1 cellular context compared by ENCODE assay signal in the genomic region with DNA sequence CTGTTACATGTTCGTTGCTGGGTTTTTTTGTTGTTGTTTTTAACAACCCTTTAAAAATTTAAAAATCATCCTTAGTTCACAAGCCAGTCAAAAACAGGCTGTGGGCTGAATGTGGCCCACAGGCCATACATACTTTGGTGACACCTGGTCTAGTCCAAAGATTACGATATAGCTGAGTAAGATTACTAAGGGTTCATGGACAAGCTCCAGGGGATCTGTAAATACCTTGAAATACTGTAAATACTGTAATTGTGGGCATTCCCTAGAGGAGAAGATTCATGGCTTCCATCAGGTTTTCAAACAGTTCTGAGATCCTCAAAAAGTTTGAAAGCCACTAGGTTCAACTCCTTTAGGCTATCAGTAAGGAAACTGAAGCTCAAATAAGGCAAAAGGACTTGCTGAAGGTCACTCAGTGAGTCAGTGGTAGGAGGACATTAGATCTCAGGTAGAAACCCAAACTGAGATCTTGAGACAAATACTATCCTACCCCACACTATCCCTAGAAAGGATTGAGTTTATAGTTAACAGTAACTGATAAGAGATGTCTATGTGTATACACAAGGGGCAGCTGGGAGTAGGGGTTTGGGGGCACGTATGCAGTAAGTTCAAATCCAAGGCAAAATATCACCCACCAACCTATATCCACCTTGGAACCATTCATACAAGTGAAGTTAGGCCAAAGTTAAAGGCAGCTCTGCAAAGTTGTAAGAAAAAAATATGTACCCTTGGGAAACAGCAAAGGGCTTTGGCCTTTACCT.
TF ChIP-seq lines count a peak whose summit lies in the region.

No MANE protein-coding gene starts in this region.

TF ChIP-seq in HepG2, 621 proteins besides CTCF, POLR2A, EP300 and RAD21 (continues in another document):
- 0 out of 2 replicates have a peak, but pooled peaks have one; percentile 24 for TF ChIP-seq ZFY (CRISPR knock-in tag; IDR thresholded peaks at IDR 0.05)
- no peak for TF ChIP-seq CREB1 (IDR thresholded peaks at IDR 0.05)
- 0 out of 2 replicates have a peak, but pooled peaks have one; percentile 55 for TF ChIP-seq CREB1 (CRISPR knock-in tag; IDR thresholded peaks at IDR 0.05)
- TF ChIP-seq ZNF484 (CRISPR knock-in tag; IDR thresholded peaks at IDR 0.05; ENCODE audit: borderline replicate concordance, low read depth) = no peak
- TF ChIP-seq SMC3 (IDR thresholded peaks at IDR 0.05; ENCODE audit: low read length) = no peak
- no peak for TF ChIP-seq ZNF850 (CRISPR knock-in tag; conservative IDR thresholded peaks at IDR 0.05)
- TF ChIP-seq MED1 (CRISPR knock-in tag; IDR thresholded peaks at IDR 0.05) = peak; percentile 63
- TF ChIP-seq MXI1 (IDR thresholded peaks at IDR 0.05; ENCODE audit: borderline replicate concordance, low read depth, low read length) = no peak
- TF ChIP-seq MIXL1 (CRISPR knock-in tag; IDR thresholded peaks at IDR 0.05) = peak; percentile 15; the same call in 1 of the 2 replicates
- TF ChIP-seq ZNF20 (CRISPR knock-in tag; IDR thresholded peaks at IDR 0.05) = no peak
- TF ChIP-seq ZNF619 (CRISPR knock-in tag; IDR thresholded peaks at IDR 0.05) = no peak
- TF ChIP-seq NAIF1 (CRISPR knock-in tag; IDR thresholded peaks at IDR 0.05; ENCODE audit: borderline replicate concordance) = no peak
- TF ChIP-seq TBX3 (IDR thresholded peaks at IDR 0.05; ENCODE audit: borderline replicate concordance) = 0 out of 2 replicates have a peak, but pooled peaks have one; percentile 15
- no peak for TF ChIP-seq KDM3A (CRISPR knock-in tag; IDR thresholded peaks at IDR 0.05; ENCODE audit: low read depth)
- no peak for TF ChIP-seq NCOA1 (CRISPR knock-in tag; IDR thresholded peaks at IDR 0.05)
- TF ChIP-seq ZNF326 (CRISPR knock-in tag; IDR thresholded peaks at IDR 0.05; ENCODE audit: borderline replicate concordance) = no peak
- TF ChIP-seq SIN3A (IDR thresholded peaks at IDR 0.05; ENCODE audit: borderline replicate concordance, low read depth, low read length) = no peak
- TF ChIP-seq ZNF776 (CRISPR knock-in tag; IDR thresholded peaks at IDR 0.05) = no peak
- no peak for TF ChIP-seq HHEX (CRISPR knock-in tag; IDR thresholded peaks at IDR 0.05)
- no peak for TF ChIP-seq SRSF9 (IDR thresholded peaks at IDR 0.05; ENCODE audit: borderline replicate concordance, insufficient read depth, low read depth, low read length, poor library complexity, severe bottlenecking)
- peak; percentile 68 for TF ChIP-seq ELF3 (CRISPR knock-in tag; IDR thresholded peaks at IDR 0.05)
- TF ChIP-seq NFKBIZ (CRISPR knock-in tag; IDR thresholded peaks at IDR 0.05) = no peak
- TF ChIP-seq RFXANK (CRISPR knock-in tag; IDR thresholded peaks at IDR 0.05) = no peak
- TF ChIP-seq NFE2 (CRISPR knock-in tag; IDR thresholded peaks at IDR 0.05) = no peak
- no peak for TF ChIP-seq HES4 (CRISPR knock-in tag; IDR thresholded peaks at IDR 0.05; ENCODE audit: borderline replicate concordance)
- TF ChIP-seq ZNF180 (CRISPR knock-in tag; IDR thresholded peaks at IDR 0.05; ENCODE audit: borderline replicate concordance, low read depth) = no peak
- no peak for TF ChIP-seq ZNF672 (CRISPR knock-in tag; IDR thresholded peaks at IDR 0.05)
- peak; percentile 43 for TF ChIP-seq CEBPG (CRISPR knock-in tag; IDR thresholded peaks at IDR 0.05)
- peak; percentile 13; the same call in 1 of the 2 replicates for TF ChIP-seq GATAD1 (CRISPR knock-in tag; IDR thresholded peaks at IDR 0.05)
- no peak for TF ChIP-seq HOXA3 (CRISPR knock-in tag; IDR thresholded peaks at IDR 0.05)
- TF ChIP-seq FOXA3 (CRISPR knock-in tag; IDR thresholded peaks at IDR 0.05) = peak; percentile 72
- TF ChIP-seq ZNF10 (CRISPR knock-in tag; IDR thresholded peaks at IDR 0.05; ENCODE audit: borderline replicate concordance, low read depth) = no peak
- TF ChIP-seq, protein P1, sequence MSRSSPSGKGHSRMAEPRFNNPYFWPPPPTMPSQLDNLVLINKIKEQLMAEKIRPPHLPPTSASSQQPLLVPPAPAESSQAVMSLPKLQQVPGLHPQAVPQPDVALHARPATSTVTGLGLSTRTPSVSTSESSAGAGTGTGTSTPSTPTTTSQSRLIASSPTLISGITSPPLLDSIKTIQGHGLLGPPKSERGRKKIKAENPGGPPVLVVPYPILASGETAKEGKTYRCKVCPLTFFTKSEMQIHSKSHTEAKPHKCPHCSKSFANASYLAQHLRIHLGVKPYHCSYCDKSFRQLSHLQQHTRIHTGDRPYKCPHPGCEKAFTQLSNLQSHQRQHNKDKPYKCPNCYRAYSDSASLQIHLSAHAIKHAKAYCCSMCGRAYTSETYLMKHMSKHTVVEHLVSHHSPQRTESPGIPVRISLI (CRISPR knock-in tag; IDR thresholded peaks at IDR 0.05; ENCODE audit: borderline replicate concordance) = no peak
- no peak for TF ChIP-seq ADNP (CRISPR knock-in tag; IDR thresholded peaks at IDR 0.05)
- no peak for TF ChIP-seq PHF5A (CRISPR knock-in tag; IDR thresholded peaks at IDR 0.05; ENCODE audit: low read depth, unreplicated experiment)
- TF ChIP-seq ZNF558 (CRISPR knock-in tag; IDR thresholded peaks at IDR 0.05; ENCODE audit: borderline replicate concordance) = no peak
- TF ChIP-seq ZNF660 (CRISPR knock-in tag; IDR thresholded peaks at IDR 0.05; ENCODE audit: borderline replicate concordance, low read depth) = no peak
- no peak for TF ChIP-seq RFX3 (CRISPR knock-in tag; IDR thresholded peaks at IDR 0.05)
- TF ChIP-seq ZNF496 (CRISPR knock-in tag; IDR thresholded peaks at IDR 0.05; ENCODE audit: insufficient replicate concordance) = no peak
- TF ChIP-seq MTF1 (CRISPR knock-in tag; IDR thresholded peaks at IDR 0.05) = no peak
- no peak for TF ChIP-seq TEAD2 (CRISPR knock-in tag; IDR thresholded peaks at IDR 0.05)
- TF ChIP-seq ZNF510 (CRISPR knock-in tag; IDR thresholded peaks at IDR 0.05; ENCODE audit: low read depth) = no peak
- no peak for TF ChIP-seq PTBP1 (IDR thresholded peaks at IDR 0.05; ENCODE audit: low read depth, low read length, poor library complexity, severe bottlenecking)
- TF ChIP-seq SOX13 (IDR thresholded peaks at IDR 0.05) = no peak
- peak in 1 of 2 experiments; percentile 53; a peak in 1 of 4 replicates for TF ChIP-seq SOX13 (CRISPR knock-in tag; conservative IDR thresholded peaks at IDR 0.05 in 1 of 2, IDR thresholded peaks at IDR 0.05 in 1 of 2)
- TF ChIP-seq NFIC (IDR thresholded peaks at IDR 0.05; ENCODE audit: low read length) = peak; percentile 63; the same call in 1 of the 2 replicates
- TF ChIP-seq, protein P2, sequence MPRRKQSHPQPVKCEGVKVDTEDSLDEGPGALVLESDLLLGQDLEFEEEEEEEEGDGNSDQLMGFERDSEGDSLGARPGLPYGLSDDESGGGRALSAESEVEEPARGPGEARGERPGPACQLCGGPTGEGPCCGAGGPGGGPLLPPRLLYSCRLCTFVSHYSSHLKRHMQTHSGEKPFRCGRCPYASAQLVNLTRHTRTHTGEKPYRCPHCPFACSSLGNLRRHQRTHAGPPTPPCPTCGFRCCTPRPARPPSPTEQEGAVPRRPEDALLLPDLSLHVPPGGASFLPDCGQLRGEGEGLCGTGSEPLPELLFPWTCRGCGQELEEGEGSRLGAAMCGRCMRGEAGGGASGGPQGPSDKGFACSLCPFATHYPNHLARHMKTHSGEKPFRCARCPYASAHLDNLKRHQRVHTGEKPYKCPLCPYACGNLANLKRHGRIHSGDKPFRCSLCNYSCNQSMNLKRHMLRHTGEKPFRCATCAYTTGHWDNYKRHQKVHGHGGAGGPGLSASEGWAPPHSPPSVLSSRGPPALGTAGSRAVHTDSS (CRISPR knock-in tag; conservative IDR thresholded peaks at IDR 0.05) = no peak
- no peak for TF ChIP-seq KAT8 (CRISPR knock-in tag; IDR thresholded peaks at IDR 0.05)
- TF ChIP-seq ZBTB20 (CRISPR knock-in tag; IDR thresholded peaks at IDR 0.05; ENCODE audit: borderline replicate concordance, low read depth) = no peak
- TF ChIP-seq, protein P3, sequence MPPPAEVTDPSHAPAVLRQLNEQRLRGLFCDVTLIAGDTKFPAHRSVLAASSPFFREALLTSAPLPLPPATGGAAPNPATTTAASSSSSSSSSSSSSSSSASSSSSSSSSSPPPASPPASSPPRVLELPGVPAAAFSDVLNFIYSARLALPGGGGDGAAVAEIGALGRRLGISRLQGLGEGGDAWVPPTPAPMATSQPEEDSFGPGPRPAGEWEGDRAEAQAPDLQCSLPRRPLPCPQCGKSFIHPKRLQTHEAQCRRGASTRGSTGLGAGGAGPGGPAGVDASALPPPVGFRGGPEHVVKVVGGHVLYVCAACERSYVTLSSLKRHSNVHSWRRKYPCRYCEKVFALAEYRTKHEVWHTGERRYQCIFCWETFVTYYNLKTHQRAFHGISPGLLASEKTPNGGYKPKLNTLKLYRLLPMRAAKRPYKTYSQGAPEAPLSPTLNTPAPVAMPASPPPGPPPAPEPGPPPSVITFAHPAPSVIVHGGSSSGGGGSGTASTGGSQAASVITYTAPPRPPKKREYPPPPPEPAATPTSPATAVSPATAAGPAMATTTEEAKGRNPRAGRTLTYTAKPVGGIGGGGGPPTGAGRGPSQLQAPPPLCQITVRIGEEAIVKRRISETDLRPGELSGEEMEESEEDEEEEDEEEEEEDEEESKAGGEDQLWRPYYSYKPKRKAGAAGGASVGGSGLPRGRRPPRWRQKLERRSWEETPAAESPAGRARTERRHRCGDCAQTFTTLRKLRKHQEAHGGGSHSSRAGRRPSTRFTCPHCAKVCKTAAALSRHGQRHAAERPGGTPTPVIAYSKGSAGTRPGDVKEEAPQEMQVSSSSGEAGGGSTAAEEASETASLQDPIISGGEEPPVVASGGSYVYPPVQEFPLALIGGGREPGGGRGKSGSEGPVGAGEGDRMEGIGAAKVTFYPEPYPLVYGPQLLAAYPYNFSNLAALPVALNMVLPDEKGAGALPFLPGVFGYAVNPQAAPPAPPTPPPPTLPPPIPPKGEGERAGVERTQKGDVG (CRISPR knock-in tag; IDR thresholded peaks at IDR 0.05; ENCODE audit: borderline replicate concordance) = no peak
- no peak for TF ChIP-seq SALL2 (CRISPR knock-in tag; IDR thresholded peaks at IDR 0.05)
- TF ChIP-seq SMAD1 (CRISPR knock-in tag; IDR thresholded peaks at IDR 0.05; ENCODE audit: borderline replicate concordance, low read depth) = no peak
- TF ChIP-seq, protein P4, sequence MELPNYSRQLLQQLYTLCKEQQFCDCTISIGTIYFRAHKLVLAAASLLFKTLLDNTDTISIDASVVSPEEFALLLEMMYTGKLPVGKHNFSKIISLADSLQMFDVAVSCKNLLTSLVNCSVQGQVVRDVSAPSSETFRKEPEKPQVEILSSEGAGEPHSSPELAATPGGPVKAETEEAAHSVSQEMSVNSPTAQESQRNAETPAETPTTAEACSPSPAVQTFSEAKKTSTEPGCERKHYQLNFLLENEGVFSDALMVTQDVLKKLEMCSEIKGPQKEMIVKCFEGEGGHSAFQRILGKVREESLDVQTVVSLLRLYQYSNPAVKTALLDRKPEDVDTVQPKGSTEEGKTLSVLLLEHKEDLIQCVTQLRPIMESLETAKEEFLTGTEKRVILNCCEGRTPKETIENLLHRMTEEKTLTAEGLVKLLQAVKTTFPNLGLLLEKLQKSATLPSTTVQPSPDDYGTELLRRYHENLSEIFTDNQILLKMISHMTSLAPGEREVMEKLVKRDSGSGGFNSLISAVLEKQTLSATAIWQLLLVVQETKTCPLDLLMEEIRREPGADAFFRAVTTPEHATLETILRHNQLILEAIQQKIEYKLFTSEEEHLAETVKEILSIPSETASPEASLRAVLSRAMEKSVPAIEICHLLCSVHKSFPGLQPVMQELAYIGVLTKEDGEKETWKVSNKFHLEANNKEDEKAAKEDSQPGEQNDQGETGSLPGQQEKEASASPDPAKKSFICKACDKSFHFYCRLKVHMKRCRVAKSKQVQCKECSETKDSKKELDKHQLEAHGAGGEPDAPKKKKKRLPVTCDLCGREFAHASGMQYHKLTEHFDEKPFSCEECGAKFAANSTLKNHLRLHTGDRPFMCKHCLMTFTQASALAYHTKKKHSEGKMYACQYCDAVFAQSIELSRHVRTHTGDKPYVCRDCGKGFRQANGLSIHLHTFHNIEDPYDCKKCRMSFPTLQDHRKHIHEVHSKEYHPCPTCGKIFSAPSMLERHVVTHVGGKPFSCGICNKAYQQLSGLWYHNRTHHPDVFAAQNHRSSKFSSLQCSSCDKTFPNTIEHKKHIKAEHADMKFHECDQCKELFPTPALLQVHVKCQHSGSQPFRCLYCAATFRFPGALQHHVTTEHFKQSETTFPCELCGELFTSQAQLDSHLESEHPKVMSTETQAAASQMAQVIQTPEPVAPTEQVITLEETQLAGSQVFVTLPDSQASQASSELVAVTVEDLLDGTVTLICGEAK (IDR thresholded peaks at IDR 0.05) = no peak
- TF ChIP-seq, protein P4 (CRISPR knock-in tag; IDR thresholded peaks at IDR 0.05) = no peak
- no peak for TF ChIP-seq HOXA7 (CRISPR knock-in tag; IDR thresholded peaks at IDR 0.05)
- TF ChIP-seq, protein P5, sequence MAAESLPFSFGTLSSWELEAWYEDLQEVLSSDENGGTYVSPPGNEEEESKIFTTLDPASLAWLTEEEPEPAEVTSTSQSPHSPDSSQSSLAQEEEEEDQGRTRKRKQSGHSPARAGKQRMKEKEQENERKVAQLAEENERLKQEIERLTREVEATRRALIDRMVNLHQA (CRISPR knock-in tag; IDR thresholded peaks at IDR 0.05) = no peak
- TF ChIP-seq SOX6 (IDR thresholded peaks at IDR 0.05) = no peak
- TF ChIP-seq SOX6 (CRISPR knock-in tag; IDR thresholded peaks at IDR 0.05) = peak; percentile 43; the same call in 1 of the 2 replicates
- TF ChIP-seq CBX2 (IDR thresholded peaks at IDR 0.05; ENCODE audit: low read depth, low read length) = no peak
- TF ChIP-seq CBX2 (CRISPR knock-in tag; IDR thresholded peaks at IDR 0.05; ENCODE audit: low read depth) = no peak
- TF ChIP-seq CBX1 (IDR thresholded peaks at IDR 0.05; ENCODE audit: low read depth) = no peak
- TF ChIP-seq ZNF468 (CRISPR knock-in tag; IDR thresholded peaks at IDR 0.05) = no peak
